Comparison of ENCODE assay signal across 17 cellular contexts in genomic region chr22:39220450-39220849, GRCh38. TPM values are rescaled to one million over a fixed set of nuclear protein-coding genes. Genes with fewer than 3 reads are reported as not detected.
DNase-seq lines count a peak whose midpoint lies in the region; ATAC-seq, FAIRE-seq and TF ChIP-seq lines count a peak whose summit lies in the region.
"Had no signal": no experiment of that assay in that cellular context is flagged by ENCODE, and none has a peak within 500 bp of the region (broad histone marks: within the 10 kb centered on the region; RNA-seq: fewer than 3 reads in every experiment).

No MANE protein-coding gene starts in this region.

- intact Hi-C loops in kidney (cut with DNase I) = no loop called here
- intact Hi-C loops in sigmoid colon (cut with DNase I) = no loop called here

- H3K36me3 ChIP-seq in kidney (ENCODE audit: control insufficient read depth in 1 of 2, insufficient read depth in 2 of 2, low read length in 2 of 2) (peaks cover 11 to 20% of the 10 kb centered on the region in 2 donors), sigmoid colon (peaks cover 0 to 15% (median 0%) of the 10 kb centered on the region in 4 donors)
- H3K36me3 ChIP-seq: Peyer's patch had no signal

- CTCF ChIA-PET in RWPE1 (lab: Yijun Ruan, JAX) = no interaction called here

- 95% methylated on average over 8 of the region's 8 CpGs for WGBS in sigmoid colon, 2 donors

- no peak overlapping the region for H3K4me3 ChIP-seq in kidney (ENCODE audit: low read length in 2 of 2)
- no peak overlapping the region for H3K4me3 ChIP-seq in sigmoid colon
- H3K4me3 ChIP-seq: Peyer's patch had no signal

- H3K9ac ChIP-seq in kidney (ENCODE audit: low read length in 2 of 2) = no peak overlapping the region

- peaks cover 0 to 3% (median 0%) of the 10 kb centered on the region in 3 donors for H3K27me3 ChIP-seq in sigmoid colon
- H3K27me3 ChIP-seq: Peyer's patch had no signal

- H3K4me1 ChIP-seq in kidney (ENCODE audit: control insufficient read depth in 1 of 2, insufficient read depth in 1 of 2, low read depth in 1 of 2, low read length in 2 of 2) (no peaks in the 10 kb centered on the region), sigmoid colon (no peaks in the 10 kb centered on the region)
- H3K4me1 ChIP-seq: Peyer's patch had no signal

- TF ChIP-seq POLR2A in GM12892 (IDR thresholded peaks at IDR 0.05; ENCODE audit: low read depth, low read length) (no peak), sigmoid colon (IDR thresholded peaks at IDR 0.05) (no peak)

- TF ChIP-seq CTCF in RWPE1 (conservative IDR thresholded peaks at IDR 0.05; ENCODE audit: low read depth) = no peak
- no peak for TF ChIP-seq CTCF in kidney (IDR thresholded peaks at IDR 0.05; ENCODE audit: borderline replicate concordance, extremely low read depth, insufficient read depth)
- TF ChIP-seq CTCF in sigmoid colon (IDR thresholded peaks at IDR 0.05) = no peak

- POLR2A ChIA-PET in RWPE1 (lab: Yijun Ruan, JAX; ENCODE audit: low non-redundant PET) = no interaction called here

- DNase-seq in GM12892 (ENCODE audit: insufficient read length) (no peak), RWPE1 (ENCODE audit: low spot score) (no peak), kidney (peak; percentile 20), sigmoid colon (peak; percentile 37)
- DNase-seq: C1 segment of cervical spinal cord; DMS79; KBM-7; NCI-H1694 treated with DMSO at 0.1 percent for 48 hours; NCI-H2107; NCI-H510A; NCI-H748 treated with DMSO at 0.1 percent for 48 hours; NK-92 treated with Interleukin-12 subunit alpha and Interleukin-12 subunit beta, amount 100 ng/mL, for 24 hours had no signal

- FAIRE-seq in GM12892 (lab: Jason Lieb, UNC) (peak; percentile 9), kidney (lab: Jason Lieb, UNC) (no peak)
- FAIRE-seq: D721Med had no signal

- H3K9me3 ChIP-seq in kidney (ENCODE audit: control insufficient read depth in 1 of 2, low read length in 2 of 2) (no peaks in the 10 kb centered on the region), sigmoid colon (no peaks in the 10 kb centered on the region)
- H3K9me3 ChIP-seq: Peyer's patch had no signal

- peak overlapping the region; percentile 79 for H3K27ac ChIP-seq in RWPE1
- H3K27ac ChIP-seq in kidney (ENCODE audit: low read depth in 2 of 2, low read length in 2 of 2) = no peak overlapping the region
- no peak overlapping the region for H3K27ac ChIP-seq in sigmoid colon
- H3K27ac ChIP-seq: Peyer's patch had no signal

- no peak for TF ChIP-seq EP300 in sigmoid colon (IDR thresholded peaks at IDR 0.05)

- ATAC-seq in HG03520 (IDR thresholded peaks at IDR 0.05; ENCODE audit: unreplicated experiment) (no peak), HG03196 (IDR thresholded peaks at IDR 0.05; ENCODE audit: unreplicated experiment) (no peak), GM21390 (IDR thresholded peaks at IDR 0.05; ENCODE audit: unreplicated experiment) (no peak)

RNA-seq across cellular contexts. Expression of gene PDGFB, which starts 24.3 kb away (rescaled TPM):
- 0.64 TPM for polyA plus RNA-seq in GM12892 (2012; ENCODE audit: missing spikeins)
- total RNA-seq in kidney (14.2 TPM), sigmoid colon (1 to 10 TPM; 3.1 to 9.6 (median 7.4) TPM)
- polyA plus RNA-seq in kidney (ENCODE audit: insufficient read depth, low read depth, low replicate concordance) (10.4 TPM), sigmoid colon (1 to 10 TPM; 1.4 to 5.5 (median 2.4) TPM)

Comparison
In these comparisons a context has a peak if more than half of its experiments do, and no peak if none do; other contexts are left out.
1. DNase-seq: peak in kidney (single experiment) and sigmoid colon (single experiment); none in GM12892 (single experiment) and RWPE1 (single experiment).